Comparison of ENCODE assay signal across 15 cellular contexts in genomic region chr11:63884191-63884590, GRCh38. TPM values are rescaled to one million over a fixed set of nuclear protein-coding genes. Genes with fewer than 3 reads are reported as not detected.
DNase-seq lines count a peak whose midpoint lies in the region; ATAC-seq and TF ChIP-seq lines count a peak whose summit lies in the region.
"Had no signal": no experiment of that assay in that cellular context is flagged by ENCODE, and none has a peak within 500 bp of the region (broad histone marks: within the 10 kb centered on the region; RNA-seq: fewer than 3 reads in every experiment).

No MANE protein-coding gene starts in this region.

- WGBS in suprapubic skin = no CpG with 5 or more reads among the region's 1 CpG

- H3K4me3 ChIP-seq in suprapubic skin = no peak overlapping the region
- H3K4me3 ChIP-seq in effector memory CD4-positive, alpha-beta T cell (ENCODE audit: insufficient read depth, low read depth, low read length, poor library complexity, severe bottlenecking) = no peak overlapping the region
- H3K4me3 ChIP-seq: A549, gastroesophageal sphincter, testis had no signal

- H3K9me3 ChIP-seq in suprapubic skin = no peaks in the 10 kb centered on the region
- no peaks in the 10 kb centered on the region for H3K9me3 ChIP-seq in effector memory CD4-positive, alpha-beta T cell (ENCODE audit: control insufficient read depth, low read length)
- H3K9me3 ChIP-seq: A549, gastroesophageal sphincter, testis had no signal

- H3K4me1 Mint-ChIP-seq in activated CD4-positive, alpha-beta memory T cell treated with anti-CD3 and anti-CD28 coated beads for 36 hours (ENCODE audit: low read depth) = peaks cover 73% of the 10 kb centered on the region
- H3K4me1 Mint-ChIP-seq in activated CD4-positive, alpha-beta memory T cell treated with anti-CD3 and anti-CD28 coated beads, Interleukin-2, amount 10 ng/mL, durations not matched to agents 7 days and 5 days = peaks cover 56% of the 10 kb centered on the region
- peaks cover 78% of the 10 kb centered on the region for H3K4me1 Mint-ChIP-seq in activated CD8-positive, alpha-beta T cell treated with anti-CD3 and anti-CD28 coated beads for 36 hours (ENCODE audit: low read depth)

- no peak overlapping the region for H3K4me3 Mint-ChIP-seq in activated CD4-positive, alpha-beta memory T cell treated with anti-CD3 and anti-CD28 coated beads for 36 hours
- no peak overlapping the region for H3K4me3 Mint-ChIP-seq in activated CD4-positive, alpha-beta memory T cell treated with anti-CD3 and anti-CD28 coated beads, Interleukin-2, amount 10 ng/mL, durations not matched to agents 7 days and 5 days
- no peak overlapping the region for H3K4me3 Mint-ChIP-seq in activated CD8-positive, alpha-beta T cell treated with anti-CD3 and anti-CD28 coated beads for 36 hours

- no peaks in the 10 kb centered on the region for H3K9me3 Mint-ChIP-seq in activated CD4-positive, alpha-beta memory T cell treated with anti-CD3 and anti-CD28 coated beads for 36 hours
- H3K9me3 Mint-ChIP-seq in activated CD4-positive, alpha-beta memory T cell treated with anti-CD3 and anti-CD28 coated beads, Interleukin-2, amount 10 ng/mL, durations not matched to agents 7 days and 5 days = no peaks in the 10 kb centered on the region
- H3K9me3 Mint-ChIP-seq in activated CD8-positive, alpha-beta T cell treated with anti-CD3 and anti-CD28 coated beads for 36 hours = no peaks in the 10 kb centered on the region

- no peaks in the 10 kb centered on the region for H3K27me3 ChIP-seq in suprapubic skin
- no peaks in the 10 kb centered on the region for H3K27me3 ChIP-seq in effector memory CD4-positive, alpha-beta T cell (replicated peaks; ENCODE audit: control insufficient read depth, insufficient read depth, low read length, poor library complexity, severe bottlenecking)
- H3K27me3 ChIP-seq: gastroesophageal sphincter, testis had no signal

- peak overlapping the region; percentile 34 for H3K27ac ChIP-seq in suprapubic skin
- no peak overlapping the region for H3K27ac ChIP-seq in effector memory CD4-positive, alpha-beta T cell (ENCODE audit: insufficient read depth, low read length, poor library complexity, severe bottlenecking)
- H3K27ac ChIP-seq: A549, gastroesophageal sphincter, testis had no signal

- H3K36me3 ChIP-seq in suprapubic skin = no peaks in the 10 kb centered on the region
- no peaks in the 10 kb centered on the region for H3K36me3 ChIP-seq in effector memory CD4-positive, alpha-beta T cell (ENCODE audit: control insufficient read depth, insufficient read depth, low read length)
- H3K36me3 ChIP-seq: gastroesophageal sphincter had no signal

- intact Hi-C loops in activated CD4-positive, alpha-beta memory T cell treated with anti-CD3 and anti-CD28 coated beads for 36 hours (cut with micrococcal nuclease) = loop anchor here (10.0 kb wide), 1 partner anchor 119 kb away; the partner anchor contains the start of gene ZFTA
- intact Hi-C loops in activated CD8-positive, alpha-beta T cell treated with anti-CD3 and anti-CD28 coated beads for 36 hours (cut with micrococcal nuclease) = no loop called here
- intact Hi-C loops in left colon (cut with DNase I, micrococcal nuclease) = no loop called here

- POLR2A ChIA-PET in activated CD4-positive, alpha-beta memory T cell treated with anti-CD3 and anti-CD28 coated beads for 36 hours (lab: Charles Lee) = no interaction called here
- POLR2A ChIA-PET in activated CD4-positive, alpha-beta memory T cell treated with anti-CD3 and anti-CD28 coated beads, Interleukin-2, amount 10 ng/mL, durations not matched to agents 7 days and 5 days (lab: Charles Lee) = interaction anchor here (1.2 kb wide), 1 partner anchor 8 kb away, joined by 3 read pairs; no protein-coding TSS in a partner anchor
- POLR2A ChIA-PET in activated CD8-positive, alpha-beta T cell treated with anti-CD3 and anti-CD28 coated beads for 36 hours (lab: Charles Lee) = interaction anchor here (0.6 to 1.2 kb wide), 3 partner anchors 32 to 543 kb away, joined by 3 read pairs; no protein-coding TSS in a partner anchor

- TF ChIP-seq CTCF in activated CD8-positive, alpha-beta T cell treated with anti-CD3 and anti-CD28 coated beads for 36 hours (IDR thresholded peaks at IDR 0.05) = no peak
- no peak for TF ChIP-seq CTCF in suprapubic skin (IDR thresholded peaks at IDR 0.05)

- H3K27ac Mint-ChIP-seq in activated CD4-positive, alpha-beta memory T cell treated with anti-CD3 and anti-CD28 coated beads for 36 hours = peak overlapping the region; percentile 39
- H3K27ac Mint-ChIP-seq in activated CD4-positive, alpha-beta memory T cell treated with anti-CD3 and anti-CD28 coated beads, Interleukin-2, amount 10 ng/mL, durations not matched to agents 7 days and 5 days = no peak overlapping the region
- H3K27ac Mint-ChIP-seq in activated CD8-positive, alpha-beta T cell treated with anti-CD3 and anti-CD28 coated beads for 36 hours = peak overlapping the region; percentile 51

- H3K36me3 Mint-ChIP-seq in activated CD4-positive, alpha-beta memory T cell treated with anti-CD3 and anti-CD28 coated beads for 36 hours = no peaks in the 10 kb centered on the region
- peaks cover 18% of the 10 kb centered on the region for H3K36me3 Mint-ChIP-seq in activated CD4-positive, alpha-beta memory T cell treated with anti-CD3 and anti-CD28 coated beads, Interleukin-2, amount 10 ng/mL, durations not matched to agents 7 days and 5 days (ENCODE audit: low read depth)
- peaks cover 9% of the 10 kb centered on the region for H3K36me3 Mint-ChIP-seq in activated CD8-positive, alpha-beta T cell treated with anti-CD3 and anti-CD28 coated beads for 36 hours (ENCODE audit: low read depth)

- DNase-seq in activated CD4-positive, alpha-beta memory T cell treated with anti-CD3 and anti-CD28 coated beads for 36 hours = peak; percentile 31
- no peak for DNase-seq in activated CD4-positive, alpha-beta memory T cell treated with anti-CD3 and anti-CD28 coated beads, Interleukin-2, amount 10 ng/mL, durations not matched to agents 7 days and 5 days
- DNase-seq in activated CD8-positive, alpha-beta T cell treated with anti-CD3 and anti-CD28 coated beads for 36 hours = peak; percentile 45
- DNase-seq in left colon = no peak
- DNase-seq in suprapubic skin (ENCODE audit: low spot score in 2 of 2) = no peak
- DNase-seq in C1 segment of cervical spinal cord (lab: John Stamatoyannopoulos, UW) = no peak
- DNase-seq in effector memory CD4-positive, alpha-beta T cell = no peak
- DNase-seq: aorta, NCI-H146, NCI-H82, SHP77, testis had no signal

- CTCF ChIA-PET in activated CD4-positive, alpha-beta memory T cell treated with anti-CD3 and anti-CD28 coated beads for 36 hours (lab: Charles Lee) = interaction anchor here (0.9 to 1.2 kb wide), 2 partner anchors 47 to 51 kb away, joined by 3 to 4 read pairs; no protein-coding TSS in a partner anchor
- CTCF ChIA-PET in activated CD4-positive, alpha-beta memory T cell treated with anti-CD3 and anti-CD28 coated beads, Interleukin-2, amount 10 ng/mL, durations not matched to agents 7 days and 5 days (lab: Charles Lee) = interaction anchor here (0.8 to 1.4 kb wide), 2 partner anchors 14 to 47 kb away, joined by 3 read pairs; no protein-coding TSS in a partner anchor
- CTCF ChIA-PET in activated CD8-positive, alpha-beta T cell treated with anti-CD3 and anti-CD28 coated beads for 36 hours (lab: Charles Lee) = interaction anchor here (1.3 to 2.5 kb wide), 5 partner anchors 9 to 62 kb away, joined by 3 to 16 read pairs (median 5); partner anchors contain the start of gene MARK2

- peaks cover 77% of the 10 kb centered on the region for H3K4me1 ChIP-seq in suprapubic skin
- H3K4me1 ChIP-seq in effector memory CD4-positive, alpha-beta T cell (ENCODE audit: control insufficient read depth, insufficient read depth, low read length, poor library complexity, severe bottlenecking) = peaks cover 38% of the 10 kb centered on the region

- peak; percentile 12 for ATAC-seq in activated CD8-positive, alpha-beta T cell treated with anti-CD3 and anti-CD28 coated beads for 36 hours
- ATAC-seq in left colon (peak; percentile 12), HG02973 (IDR thresholded peaks at IDR 0.05; ENCODE audit: unreplicated experiment) (no peak)
- ATAC-seq: A549, gastroesophageal sphincter had no signal

- no peak for TF ChIP-seq EP300 in suprapubic skin (IDR thresholded peaks at IDR 0.05)

- TF ChIP-seq POLR2A in suprapubic skin (IDR thresholded peaks at IDR 0.05) = no peak

- no peaks in the 10 kb centered on the region for H3K27me3 Mint-ChIP-seq in activated CD4-positive, alpha-beta memory T cell treated with anti-CD3 and anti-CD28 coated beads for 36 hours
- no peaks in the 10 kb centered on the region for H3K27me3 Mint-ChIP-seq in activated CD4-positive, alpha-beta memory T cell treated with anti-CD3 and anti-CD28 coated beads, Interleukin-2, amount 10 ng/mL, durations not matched to agents 7 days and 5 days
- no peaks in the 10 kb centered on the region for H3K27me3 Mint-ChIP-seq in activated CD8-positive, alpha-beta T cell treated with anti-CD3 and anti-CD28 coated beads for 36 hours

RNA-seq across cellular contexts. Expression of gene RCOR2, which starts 32.8 kb away (rescaled TPM):
- under 1 TPM; 0.21 to 0.27 TPM for total RNA-seq in activated CD4-positive, alpha-beta memory T cell treated with anti-CD3 and anti-CD28 coated beads for 36 hours
- not detected for total RNA-seq in activated CD4-positive, alpha-beta memory T cell treated with anti-CD3 and anti-CD28 coated beads, Interleukin-2, amount 10 ng/mL, durations not matched to agents 7 days and 5 days
- total RNA-seq in activated CD8-positive, alpha-beta T cell treated with anti-CD3 and anti-CD28 coated beads for 36 hours = 1 to 10 TPM in 1 of 2 experiments, under 1 TPM in 1; 0.61 to 2.1 TPM
- total RNA-seq in left colon = 1 to 10 TPM; 2.1 to 2.5 TPM
- under 1 TPM in 2 of 4 donors, not detected in 2; 0.21 to 0.34 TPM for total RNA-seq in suprapubic skin

RNA-seq across cellular contexts. Expression of gene MARK2, which starts 45.3 kb away (rescaled TPM):
- total RNA-seq in activated CD4-positive, alpha-beta memory T cell treated with anti-CD3 and anti-CD28 coated beads for 36 hours = 10 to 100 TPM; 20.0 to 29.0 TPM
- total RNA-seq in activated CD4-positive, alpha-beta memory T cell treated with anti-CD3 and anti-CD28 coated beads, Interleukin-2, amount 10 ng/mL, durations not matched to agents 7 days and 5 days = 10 to 100 TPM; 48.7 to 54.2 TPM
- 10 to 100 TPM; 23.3 to 24.5 TPM for total RNA-seq in activated CD8-positive, alpha-beta T cell treated with anti-CD3 and anti-CD28 coated beads for 36 hours
- 100 to 1,000 TPM in 1 of 2 donors, 10 to 100 TPM in 1; 91.8 to 100 TPM for total RNA-seq in left colon
- 10 to 100 TPM; 66.3 to 78.7 (median 71.8) TPM for total RNA-seq in suprapubic skin

RNA-seq across cellular contexts. Expression of gene NAA40, which starts 54.6 kb away (rescaled TPM):
- 10 to 100 TPM; 15.4 to 17.3 TPM for total RNA-seq in activated CD4-positive, alpha-beta memory T cell treated with anti-CD3 and anti-CD28 coated beads for 36 hours
- 10 to 100 TPM; 28.9 to 31.1 TPM for total RNA-seq in activated CD4-positive, alpha-beta memory T cell treated with anti-CD3 and anti-CD28 coated beads, Interleukin-2, amount 10 ng/mL, durations not matched to agents 7 days and 5 days
- total RNA-seq in activated CD8-positive, alpha-beta T cell treated with anti-CD3 and anti-CD28 coated beads for 36 hours = 10 to 100 TPM; 18.5 to 20.5 TPM
- 10 to 100 TPM; 24.6 to 34.2 TPM for total RNA-seq in left colon
- total RNA-seq in suprapubic skin = 10 to 100 TPM in 1 of 4 donors, 1 to 10 TPM in 3; 5.4 to 19.2 (median 8.2) TPM

Comparison
In these comparisons a context has a peak if more than half of its experiments do, and no peak if none do; other contexts are left out.
1. DNase-seq: peak in activated CD4-positive, alpha-beta memory T cell treated with anti-CD3 and anti-CD28 coated beads for 36 hours (single experiment) and activated CD8-positive, alpha-beta T cell treated with anti-CD3 and anti-CD28 coated beads for 36 hours (single experiment); none in activated CD4-positive, alpha-beta memory T cell treated with anti-CD3 and anti-CD28 coated beads, Interleukin-2, amount 10 ng/mL, durations not matched to agents 7 days and 5 days (single experiment), left colon (0 of 2), suprapubic skin (0 of 2), C1 segment of cervical spinal cord (0 of 14) and effector memory CD4-positive, alpha-beta T cell (0 of 3).